In genomic region chr6:32984639-32985389, GRCh38 we compare ENCODE assay signal across 8 cellular contexts. TPM values are rescaled to one million over a fixed set of nuclear protein-coding genes. Genes with fewer than 3 reads are reported as not detected.
DNase-seq lines count a peak whose midpoint lies in the region; ATAC-seq and TF ChIP-seq lines count a peak whose summit lies in the region.

No MANE protein-coding gene starts in this region.

- H3K4me3 ChIP-seq in CD4-positive, alpha-beta memory T cell (ENCODE audit: low read length in 2 of 2): no peak overlapping the region
- no peak overlapping the region for H3K4me3 ChIP-seq in right atrium auricular region
- H3K4me3 ChIP-seq in gastrocnemius medialis: no peak overlapping the region

- in situ Hi-C loops in gastrocnemius medialis (cut with MboI; ENCODE audit: low sequenced_read_pairs in 4 of 4): loop anchor here (5.0 to 25.0 kb wide), 5 partner anchors 48 to 100 kb away; no protein-coding TSS in a partner anchor

- no peaks in the 10 kb centered on the region for H3K27me3 ChIP-seq in CD4-positive, alpha-beta memory T cell (ENCODE audit: insufficient read depth, low read length)
- H3K27me3 ChIP-seq in right atrium auricular region (no peaks in the 10 kb centered on the region), gastrocnemius medialis (no peaks in the 10 kb centered on the region)

- peak overlapping the region; percentile 3 to 82 (median 45) for H3K27ac Mint-ChIP-seq in CD4-positive, alpha-beta memory T cell

- peaks cover 18 to 34% (median 21%) of the 10 kb centered on the region in 4 donors for H3K4me1 Mint-ChIP-seq in CD4-positive, alpha-beta memory T cell

- no peaks in the 10 kb centered on the region for H3K9me3 ChIP-seq in CD4-positive, alpha-beta memory T cell (ENCODE audit: control insufficient read depth in 1 of 2, low read length in 2 of 2)
- no peaks in the 10 kb centered on the region for H3K9me3 ChIP-seq in right atrium auricular region
- no peaks in the 10 kb centered on the region for H3K9me3 ChIP-seq in gastrocnemius medialis

- peak; percentile 78 to 94 for TF ChIP-seq CTCF in right atrium auricular region (IDR thresholded peaks at IDR 0.05)
- peak; percentile 86 to 94 (median 92) for TF ChIP-seq CTCF in gastrocnemius medialis (IDR thresholded peaks at IDR 0.05 in 4 of 5, conservative IDR thresholded peaks at IDR 0.05 in 1 of 5)

- H3K36me3 ChIP-seq in CD4-positive, alpha-beta memory T cell (ENCODE audit: insufficient read depth, low read length): peaks cover 17% of the 10 kb centered on the region
- H3K36me3 ChIP-seq in right atrium auricular region (peaks cover 21% of the 10 kb centered on the region), gastrocnemius medialis (peaks cover 3 to 25% of the 10 kb centered on the region in 2 donors)

- no peak overlapping the region for H3K4me3 Mint-ChIP-seq in CD4-positive, alpha-beta memory T cell

- peaks cover 9% of the 10 kb centered on the region for H3K4me1 ChIP-seq in CD4-positive, alpha-beta memory T cell (ENCODE audit: insufficient read depth, low read length)
- H3K4me1 ChIP-seq in right atrium auricular region (peaks cover 0 to 14% of the 10 kb centered on the region in 2 donors), gastrocnemius medialis (peaks cover 23 to 29% of the 10 kb centered on the region in 2 donors)

- DNase-seq in CD4-positive, alpha-beta memory T cell: peak; percentile 83 to 88 (median 84)
- peak; percentile 83 for DNase-seq in H4 (ENCODE audit: low spot score)
- DNase-seq in NCI-H2029 (lab: John Stamatoyannopoulos, UW): peak; percentile 92
- DNase-seq in T-helper 2 cell: peak; percentile 71 to 87 (median 82)
- peak; percentile 73 for DNase-seq in amniotic epithelial cell (ENCODE audit: low read depth)
- DNase-seq in right atrium auricular region (ENCODE audit: low spot score): peak; percentile 95
- DNase-seq in gastrocnemius medialis: peak; percentile 84 to 89

- H3K27ac ChIP-seq in CD4-positive, alpha-beta memory T cell (ENCODE audit: low read depth, low read length): no peak overlapping the region
- H3K27ac ChIP-seq in right atrium auricular region (no peak overlapping the region), gastrocnemius medialis (peak overlapping the region in 2 of 4 donors; percentile 45 to 59)

- CTCF ChIA-PET in CD4-positive, alpha-beta memory T cell (lab: Charles Lee; ENCODE audit: partially characterized antibody): interaction anchor here (0.7 to 20.7 kb wide), 43 partner anchors 9 to 1672 kb away, joined by 3 to 631 read pairs (median 6); partner anchors contain the start of genes BRD2, HLA-DMA, HLA-DMB and PSMB8

- no peaks in the 10 kb centered on the region for H3K9me3 Mint-ChIP-seq in CD4-positive, alpha-beta memory T cell

- ATAC-seq in gastrocnemius medialis (peak; percentile 92 to 93), HG03521 (IDR thresholded peaks at IDR 0.05; ENCODE audit: unreplicated experiment) (no peak)

- POLR2A ChIA-PET in CD4-positive, alpha-beta memory T cell (lab: Charles Lee; ENCODE audit: partially characterized antibody): interaction anchor here (0.8 to 24.6 kb wide), 13 partner anchors 12 to 263 kb away, joined by 3 to 698 read pairs (median 8); partner anchors contain the start of genes BRD2, HLA-DMA, HLA-DMB and PSMB8

- intact Hi-C loops in CD4-positive, alpha-beta memory T cell (cut with micrococcal nuclease): loop anchor here (1.0 to 2.0 kb wide), 6 partner anchors 11 to 100 kb away; partner anchors contain the start of genes HLA-DMA and HLA-DMB
- intact Hi-C loops in gastrocnemius medialis (cut with DNase I; ENCODE audit: low total_unique reads): loop anchor here (1.0 to 2.0 kb wide), 4 partner anchors 32 to 100 kb away; partner anchors contain the start of gene HLA-DMA

- no peaks in the 10 kb centered on the region for H3K27me3 Mint-ChIP-seq in CD4-positive, alpha-beta memory T cell

- no peak for TF ChIP-seq POLR2A in gastrocnemius medialis (IDR thresholded peaks at IDR 0.05)

- peaks cover 11 to 24% of the 10 kb centered on the region in 2 donors for H3K36me3 Mint-ChIP-seq in CD4-positive, alpha-beta memory T cell

RNA-seq across cellular contexts. Expression of gene BRD2, which starts 16.4 kb away (rescaled TPM):
- total RNA-seq in CD4-positive, alpha-beta memory T cell: 100 to 1,000 TPM; 375 to 378 TPM
- polyA plus RNA-seq in CD4-positive, alpha-beta memory T cell: 10 to 100 TPM; 13.7 to 87.8 TPM
- total RNA-seq in H4 (2014; rRNA removed; shearing (Covaris generic)): 52.2 and 57.6 TPM in 2 replicates
- 10 to 100 TPM; 56.9 to 91.1 TPM for total RNA-seq in right atrium auricular region
- total RNA-seq in gastrocnemius medialis: 100 to 1,000 TPM in 1 of 4 donors, 10 to 100 TPM in 3; 62.5 to 108 (median 86.6) TPM

RNA-seq across cellular contexts. Expression of gene HLA-DOA, which starts 24.6 kb away (rescaled TPM):
- total RNA-seq in CD4-positive, alpha-beta memory T cell: 1 to 10 TPM in 1 of 2 experiments, under 1 TPM in 1; 0.69 to 1.4 TPM
- 1 to 10 TPM in 1 of 2 donors, not detected in 1; 1.8 TPM for polyA plus RNA-seq in CD4-positive, alpha-beta memory T cell
- total RNA-seq in H4 (2014; rRNA removed; shearing (Covaris generic)): 0.14 TPM in 1 of 2 replicates, not detected in the other
- total RNA-seq in right atrium auricular region: 10 to 100 TPM in 1 of 2 donors, 1 to 10 TPM in 1; 2.6 to 15.6 TPM
- total RNA-seq in gastrocnemius medialis: 1 to 10 TPM in 2 of 4 donors, under 1 TPM in 2; 0.20 to 2.9 (median 0.86) TPM

RNA-seq across cellular contexts. Expression of gene HLA-DMA, which starts 31.9 kb away (rescaled TPM):
- total RNA-seq in CD4-positive, alpha-beta memory T cell: 10 to 100 TPM in 1 of 2 experiments, 1 to 10 TPM in 1; 8.5 to 10.2 TPM
- 10 to 100 TPM in 1 of 2 donors, 1 to 10 TPM in 1; 8.1 to 26.0 TPM for polyA plus RNA-seq in CD4-positive, alpha-beta memory T cell
- 10.3 and 13.0 TPM in 2 replicates for total RNA-seq in H4 (2014; rRNA removed; shearing (Covaris generic))
- total RNA-seq in right atrium auricular region: 10 to 100 TPM in 1 of 2 donors, 1 to 10 TPM in 1; 9.2 to 15.4 TPM
- 10 to 100 TPM in 1 of 4 donors, 1 to 10 TPM in 3; 3.6 to 22.8 (median 6.3) TPM for total RNA-seq in gastrocnemius medialis

RNA-seq across cellular contexts. Expression of gene HLA-DMB, which starts 44.0 kb away (rescaled TPM):
- total RNA-seq in CD4-positive, alpha-beta memory T cell: 1 to 10 TPM; 7.9 to 8.1 TPM
- 10 to 100 TPM in 1 of 2 donors, 1 to 10 TPM in 1; 7.6 to 15.5 TPM for polyA plus RNA-seq in CD4-positive, alpha-beta memory T cell
- 4.5 and 4.6 TPM in 2 replicates for total RNA-seq in H4 (2014; rRNA removed; shearing (Covaris generic))
- total RNA-seq in right atrium auricular region: 10 to 100 TPM in 1 of 2 donors, 1 to 10 TPM in 1; 3.6 to 12.9 TPM
- 1 to 10 TPM; 4.3 to 8.1 (median 5.6) TPM for total RNA-seq in gastrocnemius medialis
